ENCODE assay signal across 1 cellular context in the genomic region with DNA sequence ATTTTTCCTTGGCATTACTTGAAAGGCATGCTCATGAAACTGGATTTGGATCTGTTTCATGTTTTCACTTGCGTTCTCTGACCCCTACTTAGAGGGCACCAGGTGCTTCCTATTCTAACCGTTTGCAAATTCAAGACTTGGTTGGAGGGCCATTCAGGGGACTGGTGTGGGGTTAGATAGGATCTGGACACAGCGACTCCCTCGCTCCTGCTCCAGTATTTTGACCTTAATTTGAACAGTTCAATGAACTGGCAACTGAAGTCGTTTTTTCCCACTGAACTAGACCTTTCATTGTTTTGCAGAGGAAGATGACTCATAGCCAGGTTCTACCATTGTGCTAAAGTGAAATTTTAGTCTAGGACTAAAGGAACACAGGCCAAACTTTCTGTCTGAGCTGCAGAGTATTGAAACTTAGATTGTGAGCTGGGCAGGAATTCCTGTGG.
TF ChIP-seq lines count a peak whose summit lies in the region.

No MANE protein-coding gene starts in this region.

TF ChIP-seq in HepG2, 621 proteins besides CTCF, POLR2A, EP300 and RAD21 (continued from another document):
- TF ChIP-seq, protein P1, sequence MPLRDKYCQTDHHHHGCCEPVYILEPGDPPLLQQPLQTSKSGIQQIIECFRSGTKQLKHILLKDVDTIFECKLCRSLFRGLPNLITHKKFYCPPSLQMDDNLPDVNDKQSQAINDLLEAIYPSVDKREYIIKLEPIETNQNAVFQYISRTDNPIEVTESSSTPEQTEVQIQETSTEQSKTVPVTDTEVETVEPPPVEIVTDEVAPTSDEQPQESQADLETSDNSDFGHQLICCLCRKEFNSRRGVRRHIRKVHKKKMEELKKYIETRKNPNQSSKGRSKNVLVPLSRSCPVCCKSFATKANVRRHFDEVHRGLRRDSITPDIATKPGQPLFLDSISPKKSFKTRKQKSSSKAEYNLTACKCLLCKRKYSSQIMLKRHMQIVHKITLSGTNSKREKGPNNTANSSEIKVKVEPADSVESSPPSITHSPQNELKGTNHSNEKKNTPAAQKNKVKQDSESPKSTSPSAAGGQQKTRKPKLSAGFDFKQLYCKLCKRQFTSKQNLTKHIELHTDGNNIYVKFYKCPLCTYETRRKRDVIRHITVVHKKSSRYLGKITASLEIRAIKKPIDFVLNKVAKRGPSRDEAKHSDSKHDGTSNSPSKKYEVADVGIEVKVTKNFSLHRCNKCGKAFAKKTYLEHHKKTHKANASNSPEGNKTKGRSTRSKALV (CRISPR knock-in tag; IDR thresholded peaks at IDR 0.05), result no peak
- TF ChIP-seq ZNF816 (CRISPR knock-in tag; IDR thresholded peaks at IDR 0.05; ENCODE audit: borderline replicate concordance), result no peak
- TF ChIP-seq, protein P2, sequence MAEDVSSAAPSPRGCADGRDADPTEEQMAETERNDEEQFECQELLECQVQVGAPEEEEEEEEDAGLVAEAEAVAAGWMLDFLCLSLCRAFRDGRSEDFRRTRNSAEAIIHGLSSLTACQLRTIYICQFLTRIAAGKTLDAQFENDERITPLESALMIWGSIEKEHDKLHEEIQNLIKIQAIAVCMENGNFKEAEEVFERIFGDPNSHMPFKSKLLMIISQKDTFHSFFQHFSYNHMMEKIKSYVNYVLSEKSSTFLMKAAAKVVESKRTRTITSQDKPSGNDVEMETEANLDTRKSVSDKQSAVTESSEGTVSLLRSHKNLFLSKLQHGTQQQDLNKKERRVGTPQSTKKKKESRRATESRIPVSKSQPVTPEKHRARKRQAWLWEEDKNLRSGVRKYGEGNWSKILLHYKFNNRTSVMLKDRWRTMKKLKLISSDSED (CRISPR knock-in tag; IDR thresholded peaks at IDR 0.05), result no peak
- TF ChIP-seq, protein P3, sequence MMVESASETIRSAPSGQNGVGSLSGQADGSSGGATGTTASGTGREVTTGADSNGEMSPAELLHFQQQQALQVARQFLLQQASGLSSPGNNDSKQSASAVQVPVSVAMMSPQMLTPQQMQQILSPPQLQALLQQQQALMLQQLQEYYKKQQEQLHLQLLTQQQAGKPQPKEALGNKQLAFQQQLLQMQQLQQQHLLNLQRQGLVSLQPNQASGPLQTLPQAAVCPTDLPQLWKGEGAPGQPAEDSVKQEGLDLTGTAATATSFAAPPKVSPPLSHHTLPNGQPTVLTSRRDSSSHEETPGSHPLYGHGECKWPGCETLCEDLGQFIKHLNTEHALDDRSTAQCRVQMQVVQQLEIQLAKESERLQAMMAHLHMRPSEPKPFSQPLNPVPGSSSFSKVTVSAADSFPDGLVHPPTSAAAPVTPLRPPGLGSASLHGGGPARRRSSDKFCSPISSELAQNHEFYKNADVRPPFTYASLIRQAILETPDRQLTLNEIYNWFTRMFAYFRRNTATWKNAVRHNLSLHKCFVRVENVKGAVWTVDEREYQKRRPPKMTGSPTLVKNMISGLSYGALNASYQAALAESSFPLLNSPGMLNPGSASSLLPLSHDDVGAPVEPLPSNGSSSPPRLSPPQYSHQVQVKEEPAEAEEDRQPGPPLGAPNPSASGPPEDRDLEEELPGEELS (CRISPR knock-in tag; IDR thresholded peaks at IDR 0.05), result peak; percentile 31; the same call in 1 of the 2 replicates
- no peak for TF ChIP-seq NRL (CRISPR knock-in tag; IDR thresholded peaks at IDR 0.05; ENCODE audit: borderline replicate concordance)
- TF ChIP-seq HES4 (CRISPR knock-in tag; IDR thresholded peaks at IDR 0.05; ENCODE audit: borderline replicate concordance), result no peak
- TF ChIP-seq, protein P4, sequence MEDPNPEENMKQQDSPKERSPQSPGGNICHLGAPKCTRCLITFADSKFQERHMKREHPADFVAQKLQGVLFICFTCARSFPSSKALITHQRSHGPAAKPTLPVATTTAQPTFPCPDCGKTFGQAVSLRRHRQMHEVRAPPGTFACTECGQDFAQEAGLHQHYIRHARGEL (CRISPR knock-in tag; IDR thresholded peaks at IDR 0.05), result no peak
- TF ChIP-seq KDM6A (CRISPR knock-in tag; IDR thresholded peaks at IDR 0.05; ENCODE audit: low read depth), result no peak
- TF ChIP-seq, protein P5, sequence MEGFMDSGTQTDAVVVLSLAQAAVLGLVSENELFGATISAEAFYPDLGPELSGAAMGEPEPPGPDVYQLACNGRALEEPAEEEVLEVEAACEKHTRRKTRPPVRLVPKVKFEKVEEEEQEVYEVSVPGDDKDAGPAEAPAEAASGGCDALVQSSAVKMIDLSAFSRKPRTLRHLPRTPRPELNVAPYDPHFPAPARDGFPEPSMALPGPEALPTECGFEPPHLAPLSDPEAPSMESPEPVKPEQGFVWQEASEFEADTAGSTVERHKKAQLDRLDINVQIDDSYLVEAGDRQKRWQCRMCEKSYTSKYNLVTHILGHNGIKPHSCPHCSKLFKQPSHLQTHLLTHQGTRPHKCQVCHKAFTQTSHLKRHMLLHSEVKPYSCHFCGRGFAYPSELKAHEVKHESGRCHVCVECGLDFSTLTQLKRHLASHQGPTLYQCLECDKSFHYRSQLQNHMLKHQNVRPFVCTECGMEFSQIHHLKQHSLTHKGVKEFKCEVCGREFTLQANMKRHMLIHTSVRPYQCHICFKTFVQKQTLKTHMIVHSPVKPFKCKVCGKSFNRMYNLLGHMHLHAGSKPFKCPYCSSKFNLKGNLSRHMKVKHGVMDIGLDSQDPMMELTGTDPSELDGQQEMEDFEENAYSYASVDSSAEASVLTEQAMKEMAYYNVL (CRISPR knock-in tag; IDR thresholded peaks at IDR 0.05; ENCODE audit: borderline replicate concordance), result peak; percentile 45; the same call in 1 of the 2 replicates
- TF ChIP-seq ZNF282 (IDR thresholded peaks at IDR 0.05; ENCODE audit: partially characterized antibody), result no peak
- TF ChIP-seq LCORL (IDR thresholded peaks at IDR 0.05), result no peak
- TF ChIP-seq LCORL (CRISPR knock-in tag; IDR thresholded peaks at IDR 0.05), result peak; percentile 77
- no peak for TF ChIP-seq ZNF775 (CRISPR knock-in tag; IDR thresholded peaks at IDR 0.05; ENCODE audit: borderline replicate concordance)
- TF ChIP-seq ZNF33A (CRISPR knock-in tag; IDR thresholded peaks at IDR 0.05; ENCODE audit: borderline replicate concordance), result no peak
- peak; percentile 29; the same call in 1 of the 2 replicates for TF ChIP-seq SALL1 (CRISPR knock-in tag; IDR thresholded peaks at IDR 0.05)
- peak; percentile 80 for TF ChIP-seq GATAD2A (CRISPR knock-in tag; IDR thresholded peaks at IDR 0.05)
- TF ChIP-seq ETV5 (CRISPR knock-in tag; IDR thresholded peaks at IDR 0.05; ENCODE audit: borderline replicate concordance), result peak; percentile 38; the same call in 1 of the 2 replicates
- TF ChIP-seq ZNF841 (CRISPR knock-in tag; IDR thresholded peaks at IDR 0.05; ENCODE audit: borderline replicate concordance), result no peak
- TF ChIP-seq, protein P6, sequence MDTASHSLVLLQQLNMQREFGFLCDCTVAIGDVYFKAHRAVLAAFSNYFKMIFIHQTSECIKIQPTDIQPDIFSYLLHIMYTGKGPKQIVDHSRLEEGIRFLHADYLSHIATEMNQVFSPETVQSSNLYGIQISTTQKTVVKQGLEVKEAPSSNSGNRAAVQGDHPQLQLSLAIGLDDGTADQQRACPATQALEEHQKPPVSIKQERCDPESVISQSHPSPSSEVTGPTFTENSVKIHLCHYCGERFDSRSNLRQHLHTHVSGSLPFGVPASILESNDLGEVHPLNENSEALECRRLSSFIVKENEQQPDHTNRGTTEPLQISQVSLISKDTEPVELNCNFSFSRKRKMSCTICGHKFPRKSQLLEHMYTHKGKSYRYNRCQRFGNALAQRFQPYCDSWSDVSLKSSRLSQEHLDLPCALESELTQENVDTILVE (CRISPR knock-in tag; IDR thresholded peaks at IDR 0.05), result 0 out of 2 replicates have a peak, but pooled peaks have one; percentile 43
- TF ChIP-seq SOX13 (IDR thresholded peaks at IDR 0.05), result peak; percentile 75
- TF ChIP-seq SOX13 (CRISPR knock-in tag; conservative IDR thresholded peaks at IDR 0.05 in 1 of 2, IDR thresholded peaks at IDR 0.05 in 1 of 2), result peak in 1 of 2 experiments; percentile 95; a peak in 2 of 4 replicates
- no peak for TF ChIP-seq SUZ12 (IDR thresholded peaks at IDR 0.05; ENCODE audit: low read depth, low read length)
- TF ChIP-seq, protein P7, sequence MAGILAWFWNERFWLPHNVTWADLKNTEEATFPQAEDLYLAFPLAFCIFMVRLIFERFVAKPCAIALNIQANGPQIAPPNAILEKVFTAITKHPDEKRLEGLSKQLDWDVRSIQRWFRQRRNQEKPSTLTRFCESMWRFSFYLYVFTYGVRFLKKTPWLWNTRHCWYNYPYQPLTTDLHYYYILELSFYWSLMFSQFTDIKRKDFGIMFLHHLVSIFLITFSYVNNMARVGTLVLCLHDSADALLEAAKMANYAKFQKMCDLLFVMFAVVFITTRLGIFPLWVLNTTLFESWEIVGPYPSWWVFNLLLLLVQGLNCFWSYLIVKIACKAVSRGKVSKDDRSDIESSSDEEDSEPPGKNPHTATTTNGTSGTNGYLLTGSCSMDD (CRISPR knock-in tag; IDR thresholded peaks at IDR 0.05), result no peak
- TF ChIP-seq HMG20B (CRISPR knock-in tag; conservative IDR thresholded peaks at IDR 0.05), result no peak
- TF ChIP-seq RFXANK (CRISPR knock-in tag; IDR thresholded peaks at IDR 0.05), result no peak
- no peak for TF ChIP-seq MATR3 (CRISPR knock-in tag; IDR thresholded peaks at IDR 0.05)
- TF ChIP-seq MTF2 (CRISPR knock-in tag; IDR thresholded peaks at IDR 0.05; ENCODE audit: borderline replicate concordance), result no peak
- TF ChIP-seq, protein P8, sequence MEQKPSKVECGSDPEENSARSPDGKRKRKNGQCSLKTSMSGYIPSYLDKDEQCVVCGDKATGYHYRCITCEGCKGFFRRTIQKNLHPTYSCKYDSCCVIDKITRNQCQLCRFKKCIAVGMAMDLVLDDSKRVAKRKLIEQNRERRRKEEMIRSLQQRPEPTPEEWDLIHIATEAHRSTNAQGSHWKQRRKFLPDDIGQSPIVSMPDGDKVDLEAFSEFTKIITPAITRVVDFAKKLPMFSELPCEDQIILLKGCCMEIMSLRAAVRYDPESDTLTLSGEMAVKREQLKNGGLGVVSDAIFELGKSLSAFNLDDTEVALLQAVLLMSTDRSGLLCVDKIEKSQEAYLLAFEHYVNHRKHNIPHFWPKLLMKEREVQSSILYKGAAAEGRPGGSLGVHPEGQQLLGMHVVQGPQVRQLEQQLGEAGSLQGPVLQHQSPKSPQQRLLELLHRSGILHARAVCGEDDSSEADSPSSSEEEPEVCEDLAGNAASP (CRISPR knock-in tag; IDR thresholded peaks at IDR 0.05; ENCODE audit: borderline replicate concordance), result peak; percentile 49; the same call in 1 of the 2 replicates
- TF ChIP-seq JARID2 (CRISPR knock-in tag; IDR thresholded peaks at IDR 0.05; ENCODE audit: insufficient replicate concordance), result no peak
- TF ChIP-seq KLF16 (CRISPR knock-in tag; IDR thresholded peaks at IDR 0.05), result peak in 1 of 2 experiments; percentile 79; a peak in 2 of 4 replicates
- TF ChIP-seq ELF4 (CRISPR knock-in tag; IDR thresholded peaks at IDR 0.05; ENCODE audit: borderline replicate concordance), result no peak
- TF ChIP-seq CHD4 (IDR thresholded peaks at IDR 0.05; ENCODE audit: borderline replicate concordance, low read length), result no peak
- no peak for TF ChIP-seq KLF13 (CRISPR knock-in tag; IDR thresholded peaks at IDR 0.05)
- peak; percentile 16; the same call in 1 of the 2 replicates for TF ChIP-seq IRF2 (CRISPR knock-in tag; IDR thresholded peaks at IDR 0.05)
- peak; percentile 46; the same call in 1 of the 2 replicates for TF ChIP-seq RXRA (CRISPR knock-in tag; IDR thresholded peaks at IDR 0.05)
- no peak for TF ChIP-seq HHEX (CRISPR knock-in tag; IDR thresholded peaks at IDR 0.05)
- TF ChIP-seq ZFP41 (CRISPR knock-in tag; IDR thresholded peaks at IDR 0.05; ENCODE audit: borderline replicate concordance), result no peak
- no peak for TF ChIP-seq IRX3 (CRISPR knock-in tag; IDR thresholded peaks at IDR 0.05; ENCODE audit: borderline replicate concordance, low read depth)
- peak; percentile 54; the same call in 1 of the 2 replicates for TF ChIP-seq HDAC2 (CRISPR knock-in tag; IDR thresholded peaks at IDR 0.05)
- TF ChIP-seq, protein P9, sequence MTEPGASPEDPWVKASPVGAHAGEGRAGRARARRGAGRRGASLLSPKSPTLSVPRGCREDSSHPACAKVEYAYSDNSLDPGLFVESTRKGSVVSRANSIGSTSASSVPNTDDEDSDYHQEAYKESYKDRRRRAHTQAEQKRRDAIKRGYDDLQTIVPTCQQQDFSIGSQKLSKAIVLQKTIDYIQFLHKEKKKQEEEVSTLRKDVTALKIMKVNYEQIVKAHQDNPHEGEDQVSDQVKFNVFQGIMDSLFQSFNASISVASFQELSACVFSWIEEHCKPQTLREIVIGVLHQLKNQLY (CRISPR knock-in tag; IDR thresholded peaks at IDR 0.05), result no peak
- TF ChIP-seq RARG (CRISPR knock-in tag; IDR thresholded peaks at IDR 0.05; ENCODE audit: low read depth), result no peak
- no peak for TF ChIP-seq HNRNPLL (IDR thresholded peaks at IDR 0.05; ENCODE audit: low read depth, low read length, poor library complexity, severe bottlenecking)
- no peak for TF ChIP-seq SAFB2 (CRISPR knock-in tag; IDR thresholded peaks at IDR 0.05; ENCODE audit: borderline replicate concordance, low read depth)
- TF ChIP-seq GZF1 (CRISPR knock-in tag; IDR thresholded peaks at IDR 0.05), result no peak
- no peak for TF ChIP-seq PITX1 (CRISPR knock-in tag; IDR thresholded peaks at IDR 0.05)
- TF ChIP-seq NR2F1 (CRISPR knock-in tag; IDR thresholded peaks at IDR 0.05), result peak in 1 of 2 experiments; percentile 10; a peak in 1 of 4 replicates
- no peak for TF ChIP-seq SNAPC2 (CRISPR knock-in tag; IDR thresholded peaks at IDR 0.05)
- peak; percentile 89 for TF ChIP-seq JUND (CRISPR knock-in tag; IDR thresholded peaks at IDR 0.05)
- TF ChIP-seq STAG1 (CRISPR knock-in tag; IDR thresholded peaks at IDR 0.05), result no peak
- TF ChIP-seq ZNF12 (CRISPR knock-in tag; IDR thresholded peaks at IDR 0.05), result no peak
TF ChIP-seq in HepG2: peak in this region for 71.
